23 cellular contexts compared by ENCODE assay signal in genomic region chr4:84324303-84324702, GRCh38.
"Had no signal": no experiment of that assay in that cellular context is flagged by ENCODE, and none has a peak within 500 bp of the region (broad histone marks: within the 10 kb centered on the region; RNA-seq: fewer than 3 reads in every experiment).

No MANE protein-coding gene starts in this region.

- ATAC-seq: activated CD4-positive, alpha-beta T cell treated with anti-CD3 and anti-CD28 coated beads for 36 hours; activated CD8-positive, alpha-beta memory T cell treated with anti-CD3 and anti-CD28 coated beads, Interleukin-2, amount 10 ng/mL, durations not matched to agents 7 days and 5 days; esophagus mucosa; gastrocnemius medialis; heart left ventricle; left cardiac atrium; mucosa of descending colon; naive thymus-derived CD4-positive, alpha-beta T cell; right lobe of liver had no signal

- H3K27ac Mint-ChIP-seq: activated CD4-positive, alpha-beta memory T cell treated with anti-CD3 and anti-CD28 coated beads for 36 hours; activated CD4-positive, alpha-beta T cell treated with anti-CD3 and anti-CD28 coated beads for 36 hours; activated CD8-positive, alpha-beta memory T cell treated with anti-CD3 and anti-CD28 coated beads, Interleukin-2, amount 10 ng/mL, durations not matched to agents 7 days and 5 days; activated naive CD8-positive, alpha-beta T cell; naive thymus-derived CD4-positive, alpha-beta T cell had no signal

- H3K27me3 ChIP-seq: gastrocnemius medialis, heart left ventricle, neutrophil, pancreas, right lobe of liver, testis, upper lobe of left lung had no signal

- H3K4me3 Mint-ChIP-seq: activated CD4-positive, alpha-beta memory T cell treated with anti-CD3 and anti-CD28 coated beads for 36 hours; activated CD4-positive, alpha-beta T cell treated with anti-CD3 and anti-CD28 coated beads for 36 hours; activated CD8-positive, alpha-beta memory T cell treated with anti-CD3 and anti-CD28 coated beads, Interleukin-2, amount 10 ng/mL, durations not matched to agents 7 days and 5 days; activated naive CD8-positive, alpha-beta T cell; naive thymus-derived CD4-positive, alpha-beta T cell had no signal

- H3K9me3 ChIP-seq: gastrocnemius medialis, mucosa of descending colon, neutrophil, pancreas, right lobe of liver, testis, upper lobe of left lung had no signal

- FAIRE-seq: bronchial epithelial cell, pancreas, small intestine had no signal

- H3K4me3 ChIP-seq: gastrocnemius medialis, heart left ventricle, mucosa of descending colon, pancreas, right lobe of liver, testis, upper lobe of left lung had no signal

- H3K27ac ChIP-seq: gastrocnemius medialis, heart left ventricle, neutrophil, pancreas, right lobe of liver, testis, upper lobe of left lung had no signal

- H3K36me3 Mint-ChIP-seq: activated CD4-positive, alpha-beta memory T cell treated with anti-CD3 and anti-CD28 coated beads for 36 hours; activated CD8-positive, alpha-beta memory T cell treated with anti-CD3 and anti-CD28 coated beads, Interleukin-2, amount 10 ng/mL, durations not matched to agents 7 days and 5 days; activated naive CD8-positive, alpha-beta T cell; naive thymus-derived CD4-positive, alpha-beta T cell had no signal

- H3K36me3 ChIP-seq: gastrocnemius medialis, heart left ventricle, neutrophil, pancreas, right lobe of liver, upper lobe of left lung had no signal

- H3K27me3 Mint-ChIP-seq: activated CD4-positive, alpha-beta memory T cell treated with anti-CD3 and anti-CD28 coated beads for 36 hours; activated CD8-positive, alpha-beta memory T cell treated with anti-CD3 and anti-CD28 coated beads, Interleukin-2, amount 10 ng/mL, durations not matched to agents 7 days and 5 days had no signal

- DNase-seq: activated CD4-positive, alpha-beta memory T cell treated with anti-CD3 and anti-CD28 coated beads for 36 hours; activated CD4-positive, alpha-beta T cell treated with anti-CD3 and anti-CD28 coated beads for 36 hours; activated CD8-positive, alpha-beta memory T cell treated with anti-CD3 and anti-CD28 coated beads, Interleukin-2, amount 10 ng/mL, durations not matched to agents 7 days and 5 days; cerebellar nuclear complex; effector CD4-positive, alpha-beta T cell; left cardiac atrium; mesenchymal stem cell; mucosa of descending colon; naive thymus-derived CD4-positive, alpha-beta T cell; right lobe of liver; small intestine; stimulated activated CD4-positive, alpha-beta T cell treated with anti-CD3 and anti-CD28 coated beads, Interleukin-15, amount 100 ng/mL, for 24 hours; stimulated activated CD4-positive, alpha-beta T cell treated with anti-CD3 and anti-CD28 coated beads, Interleukin-2, amount 100 ng/mL, for 48 hours; T-helper 2 cell; testis had no signal

- H3K4me1 Mint-ChIP-seq: activated CD4-positive, alpha-beta T cell treated with anti-CD3 and anti-CD28 coated beads for 36 hours; activated CD8-positive, alpha-beta memory T cell treated with anti-CD3 and anti-CD28 coated beads, Interleukin-2, amount 10 ng/mL, durations not matched to agents 7 days and 5 days had no signal

- H3K4me1 ChIP-seq: gastrocnemius medialis, heart left ventricle, pancreas, right lobe of liver, testis, upper lobe of left lung had no signal
